Comparison of ENCODE assay signal across 15 cellular contexts in the genomic region with DNA sequence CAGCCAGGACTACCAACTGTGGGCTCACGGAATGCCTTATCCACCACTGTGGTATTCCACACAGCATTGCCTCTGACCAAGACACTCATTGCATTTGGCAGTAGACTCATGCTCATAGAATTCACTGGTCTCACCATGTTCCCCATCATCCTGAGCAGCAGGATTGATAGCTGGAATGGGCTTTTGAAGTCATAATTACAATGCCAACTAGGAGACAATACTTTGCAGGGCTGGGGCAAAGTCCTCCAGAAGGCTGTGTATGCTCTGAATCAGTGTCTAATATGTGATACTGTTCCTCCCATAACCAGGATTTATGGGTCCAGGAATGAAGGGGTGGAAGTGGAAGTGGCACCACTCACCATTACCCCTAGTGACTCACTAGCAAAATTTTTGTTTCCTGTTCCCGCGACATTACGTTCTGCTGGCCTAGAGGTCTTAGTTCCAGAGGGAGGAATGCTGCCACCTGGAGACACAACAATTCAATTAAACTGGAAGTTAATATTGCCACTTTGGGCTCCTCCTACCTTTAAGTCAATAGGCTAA. TPM values are rescaled to one million over a fixed set of nuclear protein-coding genes. Genes with fewer than 3 reads are reported as not detected.
DNase-seq lines count a peak whose midpoint lies in the region; ATAC-seq, FAIRE-seq and TF ChIP-seq lines count a peak whose summit lies in the region.
"Had no signal": no experiment of that assay in that cellular context is flagged by ENCODE, and none has a peak within 500 bp of the region (broad histone marks: within the 10 kb centered on the region; RNA-seq: fewer than 3 reads in every experiment).

No MANE protein-coding gene starts in this region.

- no peaks in the 10 kb centered on the region for H3K27me3 ChIP-seq in gastroesophageal sphincter
- H3K27me3 ChIP-seq: cardiac muscle cell, hepatocyte had no signal

- H3K36me3 ChIP-seq in gastroesophageal sphincter, result no peaks in the 10 kb centered on the region
- H3K36me3 ChIP-seq: cardiac muscle cell had no signal

- POLR2A ChIA-PET in A549 (lab: Yijun Ruan, JAX), result interaction anchor here (0.6 kb wide), 1 partner anchor 11 kb away, joined by 4 read pairs; no protein-coding TSS in a partner anchor

- DNase-seq in A549 (ENCODE audit: low read depth in 1 of 2, low spot score in 1 of 2) (peak in 1 of 2 experiments; percentile 79), HCEC 1CT (peak; percentile 81), SW480 (ENCODE audit: low spot score) (peak; percentile 85), fibroblast of pulmonary artery (ENCODE audit: low read depth) (peak; percentile 48), amygdala (lab: John Stamatoyannopoulos, UW) (no peak)
- DNase-seq: activated T-cell treated with anti-CD3 and anti-CD28 coated beads for 4 hours, AML-193, Karpas-422, NCI-H774 had no signal

- TF ChIP-seq RAD21 in A549 (conservative IDR thresholded peaks at IDR 0.05 in 1 of 2, IDR thresholded peaks at IDR 0.05 in 1 of 2), result peak; percentile 58 to 70

- CTCF ChIA-PET in A549 (lab: Yijun Ruan, JAX), result interaction anchor here (0.9 to 2.6 kb wide), 4 partner anchors 35 to 62 kb away, joined by 3 to 9 read pairs (median 5); no protein-coding TSS in a partner anchor

- FAIRE-seq in A549 (lab: Jason Lieb, UNC), result no peak

- H3K4me1 ChIP-seq in A549 (peaks cover 4% of the 10 kb centered on the region; the same call in 2 of the 3 replicates), gastroesophageal sphincter (peaks cover 0 to 16% (median 0%) of the 10 kb centered on the region in 3 donors)

- ATAC-seq in A549 (peak in 1 of 2 experiments; percentile 93; a peak in 3 of 6 replicates), gastroesophageal sphincter (no peak), GM21576 (IDR thresholded peaks at IDR 0.05; ENCODE audit: unreplicated experiment) (no peak), GM18519 (IDR thresholded peaks at IDR 0.05; ENCODE audit: low FRiP score, unreplicated experiment) (no peak)
- ATAC-seq: stimulated activated effector memory CD8-positive, alpha-beta T cell treated with anti-CD3 and anti-CD28 coated beads, Interleukin-12 subunit alpha, Interleukin-12 subunit beta, amount 100 ng/mL, for 72 hours had no signal

- H3K4me2 ChIP-seq in A549, result 0 out of 3 replicates have a peak overlapping the region, but pooled peaks have one; percentile 0
- H3K4me2 ChIP-seq: hepatocyte had no signal

- H3K27ac ChIP-seq in A549 (peak overlapping the region; percentile 30 to 80), gastroesophageal sphincter (no peak overlapping the region)
- H3K27ac ChIP-seq: cardiac muscle cell, hepatocyte had no signal

- H3K9me3 ChIP-seq in A549, result peaks cover 22% of the 10 kb centered on the region
- no peaks in the 10 kb centered on the region for H3K9me3 ChIP-seq in gastroesophageal sphincter

- TF ChIP-seq EP300 in A549 (IDR thresholded peaks at IDR 0.05) (no peak), gastroesophageal sphincter (IDR thresholded peaks at IDR 0.05) (no peak)

- 39% methylated on average over 4 of the region's 4 CpGs for WGBS in A549 (ENCODE audit: missing lambda C conversion rate)
- 52 to 79% methylated on average over 3 to 4 of the region's 4 CpGs for WGBS in gastroesophageal sphincter (ENCODE audit: low coverage in 1 of 2), 2 donors

- TF ChIP-seq CTCF in A549 (IDR thresholded peaks at IDR 0.05) (no peak), fibroblast of pulmonary artery (IDR thresholded peaks at IDR 0.05; ENCODE audit: low read length, missing control alignments) (peak; percentile 10), gastroesophageal sphincter (IDR thresholded peaks at IDR 0.05) (peak in 1 of 4 experiments; percentile 12)

- no peak for TF ChIP-seq POLR2A in A549 (IDR thresholded peaks at IDR 0.05; ENCODE audit: low read length)
- TF ChIP-seq POLR2A in gastroesophageal sphincter (IDR thresholded peaks at IDR 0.05), result no peak

- H3K4me3 ChIP-seq in A549 (no peak overlapping the region), fibroblast of pulmonary artery (replicated peaks; ENCODE audit: low read depth, low read length) (no peak overlapping the region), gastroesophageal sphincter (no peak overlapping the region)
- H3K4me3 ChIP-seq: cardiac muscle cell, hepatocyte had no signal

TF ChIP-seq in A549, 52 proteins besides CTCF, POLR2A, EP300 and RAD21:
- no peak for TF ChIP-seq FOSL2 (IDR thresholded peaks at IDR 0.05)
- peak; percentile 53; the same call in 1 of the 2 replicates for TF ChIP-seq FOSL2 (CRISPR knock-in tag; IDR thresholded peaks at IDR 0.05)
- TF ChIP-seq JUNB (IDR thresholded peaks at IDR 0.05), result peak; percentile 22; the same call in 1 of the 2 replicates
- no peak for TF ChIP-seq FOSB (CRISPR knock-in tag; IDR thresholded peaks at IDR 0.05)
- TF ChIP-seq SMC3 (IDR thresholded peaks at IDR 0.05), result peak; percentile 39; the same call in 2 of the 3 replicates
- TF ChIP-seq CHD2 (IDR thresholded peaks at IDR 0.05; ENCODE audit: low read length, partially characterized antibody), result peak; percentile 58
- TF ChIP-seq ESRRA (IDR thresholded peaks at IDR 0.05; ENCODE audit: borderline replicate concordance, low read length), result no peak
- TF ChIP-seq GATA3 (IDR thresholded peaks at IDR 0.05; ENCODE audit: borderline replicate concordance), result peak; percentile 60; the same call in 1 of the 2 replicates
- TF ChIP-seq KDM1A (IDR thresholded peaks at IDR 0.05; ENCODE audit: low read depth), result no peak
- no peak for TF ChIP-seq RNF2 (IDR thresholded peaks at IDR 0.05; ENCODE audit: borderline replicate concordance, low read depth)

RNA-seq across cellular contexts. Expression of gene CCDC80, which starts 58.6 kb away (rescaled TPM):
- polyA plus RNA-seq in A549 (2011; rRNA removed) (54.1 and 79.1 TPM in 2 replicates), A549 (2017; fragmentation: RNase III; extraction: RNeasy Plus Mini Kit Qiagen cat#74134 plus additional on column Dnase treatment) (111 to 168 TPM (median 148 TPM) in 3 replicates)
- polyA plus RNA-seq in A549 (2012; cell fraction: cytosol; rRNA removed), result 18.3 and 19.6 TPM in 2 replicates
- 27.5 and 42.0 TPM in 2 replicates for polyA plus RNA-seq in A549 (2012; cell fraction: nucleus; rRNA removed)
- 39.1 and 47.8 TPM in 2 replicates for polyA minus RNA-seq in A549 (2011; rRNA and poly(A)+ RNA removed)
- 100 to 1,000 TPM in 2 of 4 donors, 10 to 100 TPM in 2; 30.8 to 208 (median 138) TPM for total RNA-seq in gastroesophageal sphincter

Comparison
In these comparisons a context has a peak if more than half of its experiments do, and no peak if none do; other contexts are left out.
1. DNase-seq: peak in HCEC 1CT (single experiment), SW480 (single experiment) and fibroblast of pulmonary artery (single experiment); none in amygdala (0 of 56).
2. H3K27ac ChIP-seq: peak in A549 (2 of 2); none in gastroesophageal sphincter (0 of 4).